ENCODE assay signal across 9 cellular contexts in the genomic region with DNA sequence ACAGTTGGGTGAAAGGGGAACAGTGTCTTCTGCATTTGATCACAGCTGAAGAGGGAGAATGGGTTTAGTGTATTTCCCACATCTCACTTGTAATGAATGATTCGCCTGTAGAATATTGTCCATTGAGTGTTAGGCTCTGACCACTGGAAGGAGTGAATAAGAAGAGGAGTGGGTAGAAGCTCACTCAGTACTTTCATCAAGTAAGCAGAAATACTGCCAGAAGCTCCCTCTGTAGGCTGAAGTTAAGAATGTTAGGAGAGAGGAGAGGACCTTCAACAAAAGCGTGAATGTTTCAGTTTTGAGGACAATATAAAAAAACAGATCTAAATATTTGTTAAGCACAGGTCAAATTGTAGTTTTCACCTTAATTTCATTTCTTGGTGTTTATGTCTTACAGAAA. TPM values are rescaled to one million over a fixed set of nuclear protein-coding genes. Genes with fewer than 3 reads are reported as not detected.
DNase-seq lines count a peak whose midpoint lies in the region; ATAC-seq and TF ChIP-seq lines count a peak whose summit lies in the region.
"Had no signal": no experiment of that assay in that cellular context is flagged by ENCODE, and none has a peak within 500 bp of the region (broad histone marks: within the 10 kb centered on the region; RNA-seq: fewer than 3 reads in every experiment).

No MANE protein-coding gene starts in this region.

- H3K27me3 ChIP-seq in DND-41 (ENCODE audit: insufficient read depth, low read length, poor library complexity) (no peaks in the 10 kb centered on the region), mammary epithelial cell (ENCODE audit: insufficient read depth, low read length) (no peaks in the 10 kb centered on the region), thyroid gland (no peaks in the 10 kb centered on the region)

- H3K4me1 ChIP-seq in DND-41 (ENCODE audit: insufficient read depth, low read length) = no peaks in the 10 kb centered on the region
- no peaks in the 10 kb centered on the region for H3K4me1 ChIP-seq in mammary epithelial cell (ENCODE audit: insufficient read depth, low read length)
- H3K4me1 ChIP-seq in thyroid gland = no peaks in the 10 kb centered on the region

- intact Hi-C loops in mammary epithelial cell (cut with micrococcal nuclease) (no loop called here), thyroid gland (cut with DNase I) (no loop called here)

- H3K9ac ChIP-seq in DND-41 (ENCODE audit: low read depth, low read length) (no peak overlapping the region), mammary epithelial cell (ENCODE audit: insufficient read depth, low read length) (no peak overlapping the region)

- H3K4me2 ChIP-seq in DND-41 (ENCODE audit: insufficient read depth, low read length) (no peak overlapping the region), mammary epithelial cell (ENCODE audit: insufficient read depth, low read depth, low read length) (no peak overlapping the region)
- H3K4me2 ChIP-seq: PC-9 had no signal

- ATAC-seq in DND-41 (ENCODE audit: insufficient read depth, low read depth) (no peak), HG03095 (IDR thresholded peaks at IDR 0.05; ENCODE audit: unreplicated experiment) (no peak), HG02642 (IDR thresholded peaks at IDR 0.05; ENCODE audit: poor library complexity, unreplicated experiment) (no peak)

- TF ChIP-seq CTCF in DND-41 (IDR thresholded peaks at IDR 0.05; ENCODE audit: borderline replicate concordance, extremely low read depth, low read length, poor library complexity, severe bottlenecking) (peak; percentile 39), LNCAP (IDR thresholded peaks at IDR 0.05) (peak; percentile 48; the same call in 1 of the 2 replicates), mammary epithelial cell (conservative IDR thresholded peaks at IDR 0.05 in 1 of 2, IDR thresholded peaks at IDR 0.05 in 1 of 2; ENCODE audit: extremely low read depth in 1 of 2, insufficient read depth in 1 of 2, low read depth in 1 of 2, low read length in 2 of 2) (peak in 1 of 2 donors; percentile 42), thyroid gland (IDR thresholded peaks at IDR 0.05) (peak in 3 of 6 experiments; percentile 8 to 31 (median 16))

- no peak overlapping the region for H2AFZ ChIP-seq in DND-41 (ENCODE audit: low read depth, low read length)
- no peak overlapping the region for H2AFZ ChIP-seq in mammary epithelial cell (ENCODE audit: low read depth, low read length)
- H2AFZ ChIP-seq: PC-9 had no signal

- H3K36me3 ChIP-seq in DND-41 (ENCODE audit: insufficient read depth, low read length) (peaks cover 7% of the 10 kb centered on the region; the same call in 1 of the 2 replicates), mammary epithelial cell (ENCODE audit: insufficient read depth, low read length) (peaks cover 1% of the 10 kb centered on the region), thyroid gland (no peaks in the 10 kb centered on the region)

- no peak overlapping the region for H3K27ac ChIP-seq in DND-41 (ENCODE audit: low read length)
- no peak overlapping the region for H3K27ac ChIP-seq in mammary epithelial cell (ENCODE audit: insufficient read depth, low read depth, low read length)
- no peak overlapping the region for H3K27ac ChIP-seq in thyroid gland
- H3K27ac ChIP-seq: PC-9 had no signal

- H3K4me3 ChIP-seq in DND-41 (ENCODE audit: low read depth in 1 of 2, low read length in 2 of 2) (no peak overlapping the region), mammary epithelial cell (replicated peaks in 1 of 3; ENCODE audit: insufficient read depth in 1 of 3, low read depth in 2 of 3, low read length in 3 of 3) (no peak overlapping the region), thyroid gland (replicated peaks in 1 of 3) (no peak overlapping the region)
- H3K4me3 ChIP-seq: PC-9 had no signal

- dilution Hi-C loops in mammary epithelial cell (cut with HindIII; ENCODE audit: low sequenced_read_pairs) = no loop called here

- 100% methylated on average over 2 of the region's 2 CpGs for WGBS in mammary epithelial cell (ENCODE audit: low coverage, missing lambda C conversion rate)
- 70 to 75% methylated on average over 2 of the region's 2 CpGs for WGBS in thyroid gland, 2 donors

- H3K9me3 ChIP-seq in DND-41 (ENCODE audit: insufficient read depth, low read length, severe bottlenecking) = no peaks in the 10 kb centered on the region
- H3K9me3 ChIP-seq in mammary epithelial cell (replicated peaks; ENCODE audit: insufficient read depth, low read length) = no peaks in the 10 kb centered on the region
- H3K9me3 ChIP-seq in thyroid gland = no peaks in the 10 kb centered on the region

- no peaks in the 10 kb centered on the region for H3K79me2 ChIP-seq in DND-41 (ENCODE audit: insufficient read depth, low read length)
- peaks cover 29% of the 10 kb centered on the region for H3K79me2 ChIP-seq in mammary epithelial cell (ENCODE audit: insufficient read depth, low read length)

- CTCF ChIA-PET in mammary epithelial cell (lab: Charles Lee; ENCODE audit: low non-redundant PET) = no interaction called here

- no TSS peak for BruUV-seq in mammary epithelial cell (replicated peaks; lab: Mats Ljungman, UMichigan)

- H4K20me1 ChIP-seq in DND-41 (ENCODE audit: insufficient read depth, low read length) (no peaks in the 10 kb centered on the region), mammary epithelial cell (ENCODE audit: insufficient read depth, low read length) (peaks cover 2% of the 10 kb centered on the region)

- DNase-seq in DND-41 (no peak), mammary epithelial cell (peak; percentile 32), myocyte (ENCODE audit: low read depth) (peak; percentile 56), thyroid gland (no peak), UCSD-AML1 (lab: John Stamatoyannopoulos, UW; ENCODE audit: unreplicated experiment) (no peak)
- DNase-seq: PC-9 had no signal

- TF ChIP-seq POLR2A in thyroid gland (IDR thresholded peaks at IDR 0.05) = no peak

- in situ Hi-C loops in mammary epithelial cell (cut with MboI; ENCODE audit: low sequenced_read_pairs in 2 of 2) = no loop called here

RNA-seq across cellular contexts. Expression of gene FSD1L, which starts 27.5 kb away (rescaled TPM):
- total RNA-seq in mammary epithelial cell (10 to 100 TPM in 1 of 2 donors, 1 to 10 TPM in 1; 8.9 to 10.8 TPM), myocyte (17.6 and 18.6 TPM in 2 replicates), thyroid gland (1 to 10 TPM; 5.9 to 9.0 (median 8.3) TPM)
- polyA plus RNA-seq in mammary epithelial cell = 1.2 TPM
- 4.5 TPM for polyA minus RNA-seq in mammary epithelial cell
- polyA plus RNA-seq in myocyte (2012) = 3.2 TPM

Comparison
In these comparisons a context has a peak if more than half of its experiments do, and no peak if none do; other contexts are left out.
1. DNase-seq: peak in mammary epithelial cell (single experiment) and myocyte (single experiment); none in DND-41 (single experiment), thyroid gland (0 of 2) and UCSD-AML1 (single experiment).